In the genomic region with DNA sequence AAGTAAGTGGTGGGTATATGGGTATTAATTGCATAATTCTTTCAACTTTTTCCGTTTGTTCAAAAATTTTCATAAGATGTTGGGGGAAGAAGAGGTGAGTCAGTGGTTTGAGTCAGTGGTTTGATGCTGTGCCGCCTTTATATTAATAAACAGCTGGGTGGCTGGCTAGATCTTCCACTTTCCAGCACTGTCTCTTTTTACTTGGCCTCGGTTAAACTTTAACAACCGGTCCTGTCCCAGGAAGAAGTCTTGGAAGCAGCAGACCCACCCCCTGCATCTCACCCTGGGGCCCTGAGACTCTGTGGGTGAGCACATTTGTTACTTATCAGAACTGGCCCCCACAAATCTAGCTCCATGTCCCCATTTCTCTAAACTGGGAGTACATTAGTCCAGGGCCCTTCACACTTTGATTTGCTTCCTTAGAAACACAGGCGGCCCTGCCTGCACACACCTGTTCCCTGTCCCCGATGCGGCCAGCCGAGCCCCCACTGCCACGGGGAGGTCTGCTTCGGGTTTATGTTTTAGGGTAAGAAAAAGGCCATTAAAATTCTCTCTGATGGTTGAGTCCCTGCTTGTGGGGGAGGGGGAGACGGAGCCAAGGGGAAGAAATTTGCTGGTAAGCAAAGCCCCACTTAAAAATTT, we compare ENCODE assay signal across 8 cellular contexts.
A peak's percentile ranks its signal among the peaks of the same experiment; 100 is the strongest.
DNase-seq lines count a peak whose midpoint lies in the region; ATAC-seq and TF ChIP-seq lines count a peak whose summit lies in the region.

No MANE protein-coding gene starts in this region.

- H3K9ac ChIP-seq in mucosa of stomach (ENCODE audit: low read length), result peak overlapping the region; percentile 51

- peaks cover 30% of the 10 kb centered on the region for H3K9me3 Mint-ChIP-seq in activated T-cell treated with anti-CD3 and anti-CD28 coated beads, Interleukin-2, amount 50 U/mL, for 24 hours

- peak overlapping the region; percentile 62 for H3K4me3 ChIP-seq in choroid plexus epithelial cell (ENCODE audit: low read depth, low read length)
- no peak overlapping the region for H3K4me3 ChIP-seq in mucosa of stomach (ENCODE audit: low read length)

- peaks cover 9% of the 10 kb centered on the region for H3K4me1 Mint-ChIP-seq in activated T-cell treated with anti-CD3 and anti-CD28 coated beads, Interleukin-2, amount 50 U/mL, for 24 hours (ENCODE audit: low read depth)

- no peak for ATAC-seq in GM18907 (IDR thresholded peaks at IDR 0.05; ENCODE audit: unreplicated experiment)

- peaks cover 11% of the 10 kb centered on the region for H3K9me3 ChIP-seq in mucosa of stomach (ENCODE audit: control insufficient read depth, low read length)

- no peak for TF ChIP-seq CTCF in choroid plexus epithelial cell (conservative IDR thresholded peaks at IDR 0.05; ENCODE audit: low read depth, low read length)

- no peaks in the 10 kb centered on the region for H3K27me3 ChIP-seq in mucosa of stomach (ENCODE audit: control insufficient read depth, insufficient read depth, low read length)

- H3K4me3 Mint-ChIP-seq in activated T-cell treated with anti-CD3 and anti-CD28 coated beads, Interleukin-2, amount 50 U/mL, for 24 hours, result peak overlapping the region; percentile 78

- no peaks in the 10 kb centered on the region for H3K36me3 ChIP-seq in mucosa of stomach (ENCODE audit: control insufficient read depth, insufficient read depth, low read length)

- DNase-seq in activated T-cell treated with anti-CD3 and anti-CD28 coated beads, Interleukin-2, amount 50 U/mL, for 24 hours, result peak; percentile 48
- DNase-seq in activated T-cell treated with anti-CD3 and anti-CD28 coated beads for 4 hours, result no peak
- DNase-seq in NCI-H510A (lab: John Stamatoyannopoulos, UW), result peak; percentile 20
- DNase-seq in choroid plexus epithelial cell (ENCODE audit: low read depth), result peak; percentile 25
- no peak for DNase-seq in central memory CD4-positive, alpha-beta T cell
- no peak for DNase-seq in mesenteric fat pad (ENCODE audit: low spot score)

- no peaks in the 10 kb centered on the region for H3K27me3 Mint-ChIP-seq in activated T-cell treated with anti-CD3 and anti-CD28 coated beads, Interleukin-2, amount 50 U/mL, for 24 hours

- no peaks in the 10 kb centered on the region for H3K4me1 ChIP-seq in mucosa of stomach (ENCODE audit: control insufficient read depth, insufficient read depth, low read length)

- H3K27ac Mint-ChIP-seq in activated T-cell treated with anti-CD3 and anti-CD28 coated beads, Interleukin-2, amount 50 U/mL, for 24 hours, result peak overlapping the region; percentile 41

- H3K36me3 Mint-ChIP-seq in activated T-cell treated with anti-CD3 and anti-CD28 coated beads, Interleukin-2, amount 50 U/mL, for 24 hours (ENCODE audit: low read depth), result peaks cover 13% of the 10 kb centered on the region

Comparison
In these comparisons a context has a peak if more than half of its experiments do, and no peak if none do; other contexts are left out.
1. DNase-seq: peak in activated T-cell treated with anti-CD3 and anti-CD28 coated beads, Interleukin-2, amount 50 U/mL, for 24 hours (single experiment), NCI-H510A (single experiment) and choroid plexus epithelial cell (single experiment); none in activated T-cell treated with anti-CD3 and anti-CD28 coated beads for 4 hours (single experiment), central memory CD4-positive, alpha-beta T cell (single experiment) and mesenteric fat pad (single experiment).